ENCODE assay signal across 1 cellular context in the genomic region with DNA sequence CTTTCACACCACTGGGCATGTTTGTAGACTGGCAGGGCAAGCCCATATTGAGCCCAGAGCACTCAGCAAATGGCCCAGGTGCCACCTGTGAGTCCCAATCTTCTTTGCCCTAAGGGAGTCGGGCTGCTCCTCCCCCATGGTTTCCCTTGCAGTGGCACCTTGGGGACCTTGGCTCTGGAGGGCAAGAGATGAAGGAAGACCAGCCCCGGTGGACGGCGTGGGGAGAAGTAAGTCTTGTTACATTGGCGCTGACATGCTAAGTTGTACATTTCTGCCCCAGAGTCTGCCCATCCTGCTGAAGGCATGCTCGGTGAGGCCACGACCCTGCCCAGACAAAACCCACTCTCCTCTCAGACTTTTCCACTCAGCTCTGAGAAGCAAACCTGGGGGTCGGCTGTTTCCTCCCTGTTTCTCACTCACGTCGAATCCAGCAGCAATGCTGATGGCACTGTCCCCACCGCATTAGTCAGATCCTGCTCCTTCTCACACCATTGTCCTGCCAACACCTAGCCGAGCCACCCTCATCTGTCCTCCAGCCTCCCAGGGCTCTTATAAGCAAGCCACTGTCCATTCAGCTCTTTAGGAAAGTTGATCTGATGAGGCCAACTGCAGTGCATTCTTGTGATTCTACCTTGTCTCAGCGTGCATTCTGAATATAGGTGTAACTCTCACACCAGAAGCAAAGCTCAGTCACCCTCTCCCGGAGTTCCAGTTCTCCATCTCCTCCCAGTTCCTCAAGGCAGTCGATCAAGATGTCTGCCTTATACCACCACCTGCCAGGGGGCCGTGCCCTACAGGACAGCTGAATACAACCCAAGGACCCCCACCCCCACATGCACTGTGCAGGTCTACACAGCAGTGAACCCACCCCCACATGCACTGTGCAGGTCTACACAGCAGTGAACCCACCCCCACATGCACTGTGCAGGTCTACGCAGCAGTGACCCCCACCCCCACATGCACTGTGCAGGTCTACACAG.
TF ChIP-seq lines count a peak whose summit lies in the region.

No MANE protein-coding gene starts in this region.

TF ChIP-seq in HepG2, 621 proteins besides CTCF, POLR2A, EP300 and RAD21:
- no peak for TF ChIP-seq ZNF678 (CRISPR knock-in tag; IDR thresholded peaks at IDR 0.05)
- TF ChIP-seq, protein P1, sequence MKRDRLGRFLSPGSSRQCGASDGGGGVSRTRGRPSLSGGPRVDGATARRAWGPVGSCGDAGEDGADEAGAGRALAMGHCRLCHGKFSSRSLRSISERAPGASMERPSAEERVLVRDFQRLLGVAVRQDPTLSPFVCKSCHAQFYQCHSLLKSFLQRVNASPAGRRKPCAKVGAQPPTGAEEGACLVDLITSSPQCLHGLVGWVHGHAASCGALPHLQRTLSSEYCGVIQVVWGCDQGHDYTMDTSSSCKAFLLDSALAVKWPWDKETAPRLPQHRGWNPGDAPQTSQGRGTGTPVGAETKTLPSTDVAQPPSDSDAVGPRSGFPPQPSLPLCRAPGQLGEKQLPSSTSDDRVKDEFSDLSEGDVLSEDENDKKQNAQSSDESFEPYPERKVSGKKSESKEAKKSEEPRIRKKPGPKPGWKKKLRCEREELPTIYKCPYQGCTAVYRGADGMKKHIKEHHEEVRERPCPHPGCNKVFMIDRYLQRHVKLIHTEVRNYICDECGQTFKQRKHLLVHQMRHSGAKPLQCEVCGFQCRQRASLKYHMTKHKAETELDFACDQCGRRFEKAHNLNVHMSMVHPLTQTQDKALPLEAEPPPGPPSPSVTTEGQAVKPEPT (CRISPR knock-in tag; IDR thresholded peaks at IDR 0.05; ENCODE audit: low read depth), result no peak
- no peak for TF ChIP-seq NFE2 (CRISPR knock-in tag; IDR thresholded peaks at IDR 0.05)
- TF ChIP-seq, protein P2, sequence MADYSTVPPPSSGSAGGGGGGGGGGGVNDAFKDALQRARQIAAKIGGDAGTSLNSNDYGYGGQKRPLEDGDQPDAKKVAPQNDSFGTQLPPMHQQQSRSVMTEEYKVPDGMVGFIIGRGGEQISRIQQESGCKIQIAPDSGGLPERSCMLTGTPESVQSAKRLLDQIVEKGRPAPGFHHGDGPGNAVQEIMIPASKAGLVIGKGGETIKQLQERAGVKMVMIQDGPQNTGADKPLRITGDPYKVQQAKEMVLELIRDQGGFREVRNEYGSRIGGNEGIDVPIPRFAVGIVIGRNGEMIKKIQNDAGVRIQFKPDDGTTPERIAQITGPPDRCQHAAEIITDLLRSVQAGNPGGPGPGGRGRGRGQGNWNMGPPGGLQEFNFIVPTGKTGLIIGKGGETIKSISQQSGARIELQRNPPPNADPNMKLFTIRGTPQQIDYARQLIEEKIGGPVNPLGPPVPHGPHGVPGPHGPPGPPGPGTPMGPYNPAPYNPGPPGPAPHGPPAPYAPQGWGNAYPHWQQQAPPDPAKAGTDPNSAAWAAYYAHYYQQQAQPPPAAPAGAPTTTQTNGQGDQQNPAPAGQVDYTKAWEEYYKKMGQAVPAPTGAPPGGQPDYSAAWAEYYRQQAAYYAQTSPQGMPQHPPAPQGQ (CRISPR knock-in tag; IDR thresholded peaks at IDR 0.05; ENCODE audit: borderline replicate concordance), result no peak
- TF ChIP-seq RXRA (CRISPR knock-in tag; IDR thresholded peaks at IDR 0.05), result no peak
- TF ChIP-seq, protein P3, sequence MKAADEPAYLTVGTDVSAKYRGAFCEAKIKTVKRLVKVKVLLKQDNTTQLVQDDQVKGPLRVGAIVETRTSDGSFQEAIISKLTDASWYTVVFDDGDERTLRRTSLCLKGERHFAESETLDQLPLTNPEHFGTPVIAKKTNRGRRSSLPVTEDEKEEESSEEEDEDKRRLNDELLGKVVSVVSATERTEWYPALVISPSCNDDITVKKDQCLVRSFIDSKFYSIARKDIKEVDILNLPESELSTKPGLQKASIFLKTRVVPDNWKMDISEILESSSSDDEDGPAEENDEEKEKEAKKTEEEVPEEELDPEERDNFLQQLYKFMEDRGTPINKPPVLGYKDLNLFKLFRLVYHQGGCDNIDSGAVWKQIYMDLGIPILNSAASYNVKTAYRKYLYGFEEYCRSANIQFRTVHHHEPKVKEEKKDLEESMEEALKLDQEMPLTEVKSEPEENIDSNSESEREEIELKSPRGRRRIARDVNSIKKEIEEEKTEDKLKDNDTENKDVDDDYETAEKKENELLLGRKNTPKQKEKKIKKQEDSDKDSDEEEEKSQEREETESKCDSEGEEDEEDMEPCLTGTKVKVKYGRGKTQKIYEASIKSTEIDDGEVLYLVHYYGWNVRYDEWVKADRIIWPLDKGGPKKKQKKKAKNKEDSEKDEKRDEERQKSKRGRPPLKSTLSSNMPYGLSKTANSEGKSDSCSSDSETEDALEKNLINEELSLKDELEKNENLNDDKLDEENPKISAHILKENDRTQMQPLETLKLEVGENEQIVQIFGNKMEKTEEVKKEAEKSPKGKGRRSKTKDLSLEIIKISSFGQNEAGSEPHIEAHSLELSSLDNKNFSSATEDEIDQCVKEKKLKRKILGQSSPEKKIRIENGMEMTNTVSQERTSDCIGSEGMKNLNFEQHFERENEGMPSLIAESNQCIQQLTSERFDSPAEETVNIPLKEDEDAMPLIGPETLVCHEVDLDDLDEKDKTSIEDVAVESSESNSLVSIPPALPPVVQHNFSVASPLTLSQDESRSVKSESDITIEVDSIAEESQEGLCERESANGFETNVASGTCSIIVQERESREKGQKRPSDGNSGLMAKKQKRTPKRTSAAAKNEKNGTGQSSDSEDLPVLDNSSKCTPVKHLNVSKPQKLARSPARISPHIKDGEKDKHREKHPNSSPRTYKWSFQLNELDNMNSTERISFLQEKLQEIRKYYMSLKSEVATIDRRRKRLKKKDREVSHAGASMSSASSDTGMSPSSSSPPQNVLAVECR (CRISPR knock-in tag; IDR thresholded peaks at IDR 0.05; ENCODE audit: borderline replicate concordance), result no peak
